ENCODE assay signal across 1 cellular context in the genomic region with DNA sequence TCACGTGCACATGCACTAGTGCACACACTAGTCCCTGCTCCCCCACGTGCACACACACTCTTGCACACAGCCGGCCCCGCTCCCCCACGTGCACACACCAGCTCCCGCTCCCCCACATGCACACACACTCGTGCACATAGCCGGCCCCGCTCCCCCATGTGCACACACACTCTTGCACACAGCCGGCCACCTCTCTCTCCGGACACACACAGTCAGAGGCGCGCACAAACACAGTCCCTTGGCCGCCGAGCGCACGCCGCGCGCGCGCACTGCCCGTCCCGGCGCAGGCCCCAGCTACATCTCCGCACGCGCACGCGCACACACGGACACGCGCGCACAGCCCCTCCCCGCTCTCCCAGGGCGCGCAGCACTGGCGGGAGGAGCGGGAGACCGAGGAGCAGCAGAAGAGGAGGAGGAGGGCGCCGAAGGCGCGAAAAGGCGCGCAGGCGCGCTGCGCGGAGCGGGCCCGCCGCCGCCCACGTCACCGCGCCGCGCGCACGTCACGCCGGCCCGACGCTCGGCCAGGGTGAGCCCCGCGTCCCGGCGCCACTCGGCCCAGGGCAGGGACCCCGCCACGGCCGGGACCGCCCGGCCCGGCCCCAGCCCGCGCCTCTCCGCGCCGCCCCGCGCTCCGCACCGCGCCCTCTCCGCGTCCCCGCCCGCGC.
TF ChIP-seq lines count a peak whose summit lies in the region.

A gene with protein sequence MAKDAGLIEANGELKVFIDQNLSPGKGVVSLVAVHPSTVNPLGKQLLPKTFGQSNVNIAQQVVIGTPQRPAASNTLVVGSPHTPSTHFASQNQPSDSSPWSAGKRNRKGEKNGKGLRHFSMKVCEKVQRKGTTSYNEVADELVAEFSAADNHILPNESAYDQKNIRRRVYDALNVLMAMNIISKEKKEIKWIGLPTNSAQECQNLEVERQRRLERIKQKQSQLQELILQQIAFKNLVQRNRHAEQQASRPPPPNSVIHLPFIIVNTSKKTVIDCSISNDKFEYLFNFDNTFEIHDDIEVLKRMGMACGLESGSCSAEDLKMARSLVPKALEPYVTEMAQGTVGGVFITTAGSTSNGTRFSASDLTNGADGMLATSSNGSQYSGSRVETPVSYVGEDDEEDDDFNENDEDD (plus strand): TSS at position 549 of the 665 bp plus-strand sequence. CDS start 1,085 bp downstream, outside the sequence.

TF ChIP-seq in WTC11, 78 proteins besides CTCF, POLR2A, EP300 and RAD21 (continued from another document):
- TF ChIP-seq, protein P1, sequence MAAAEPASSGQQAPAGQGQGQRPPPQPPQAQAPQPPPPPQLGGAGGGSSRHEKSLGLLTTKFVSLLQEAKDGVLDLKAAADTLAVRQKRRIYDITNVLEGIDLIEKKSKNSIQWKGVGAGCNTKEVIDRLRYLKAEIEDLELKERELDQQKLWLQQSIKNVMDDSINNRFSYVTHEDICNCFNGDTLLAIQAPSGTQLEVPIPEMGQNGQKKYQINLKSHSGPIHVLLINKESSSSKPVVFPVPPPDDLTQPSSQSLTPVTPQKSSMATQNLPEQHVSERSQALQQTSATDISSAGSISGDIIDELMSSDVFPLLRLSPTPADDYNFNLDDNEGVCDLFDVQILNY (CRISPR knock-in tag; IDR thresholded peaks at IDR 0.05), result peak; percentile 98
- TF ChIP-seq NR3C1 (CRISPR knock-in tag; conservative IDR thresholded peaks at IDR 0.05; ENCODE audit: low read depth) (no peak), GRHL2 (CRISPR knock-in tag; IDR thresholded peaks at IDR 0.05; ENCODE audit: insufficient replicate concordance, severe bottlenecking) (no peak), ZNF281 (CRISPR knock-in tag; IDR thresholded peaks at IDR 0.05) (no peak), PRRX2 (CRISPR knock-in tag; IDR thresholded peaks at IDR 0.05) (no peak), ZNF263 (CRISPR knock-in tag; IDR thresholded peaks at IDR 0.05; ENCODE audit: low read depth) (peak; percentile 98), GTF2I (CRISPR knock-in tag; conservative IDR thresholded peaks at IDR 0.05) (no peak), CREB1 (CRISPR knock-in tag; IDR thresholded peaks at IDR 0.05) (no peak), TCF7 (CRISPR knock-in tag; IDR thresholded peaks at IDR 0.05; ENCODE audit: low read depth) (0 out of 2 replicates have a peak, but pooled peaks have one; percentile 19), RELA (CRISPR knock-in tag; IDR thresholded peaks at IDR 0.05; ENCODE audit: borderline replicate concordance) (no peak), ZNF219 (CRISPR knock-in tag; IDR thresholded peaks at IDR 0.05; ENCODE audit: borderline replicate concordance) (no peak), TP53 (CRISPR knock-in tag; IDR thresholded peaks at IDR 0.05) (no peak), ZMAT4 (CRISPR knock-in tag; IDR thresholded peaks at IDR 0.05) (no peak), SOX15 (CRISPR knock-in tag; IDR thresholded peaks at IDR 0.05) (no peak), ZNF416 (CRISPR knock-in tag; IDR thresholded peaks at IDR 0.05) (no peak), IRF2 (CRISPR knock-in tag; IDR thresholded peaks at IDR 0.05; ENCODE audit: borderline replicate concordance, low read depth) (no peak), CREM (CRISPR knock-in tag; IDR thresholded peaks at IDR 0.05) (peak; percentile 82; the same call in 1 of the 2 replicates), FOXP1 (CRISPR knock-in tag; IDR thresholded peaks at IDR 0.05; ENCODE audit: borderline replicate concordance) (peak; percentile 25; the same call in 1 of the 2 replicates), ZNF396 (CRISPR knock-in tag; IDR thresholded peaks at IDR 0.05; ENCODE audit: borderline replicate concordance) (no peak)
- TF ChIP-seq, protein P2, sequence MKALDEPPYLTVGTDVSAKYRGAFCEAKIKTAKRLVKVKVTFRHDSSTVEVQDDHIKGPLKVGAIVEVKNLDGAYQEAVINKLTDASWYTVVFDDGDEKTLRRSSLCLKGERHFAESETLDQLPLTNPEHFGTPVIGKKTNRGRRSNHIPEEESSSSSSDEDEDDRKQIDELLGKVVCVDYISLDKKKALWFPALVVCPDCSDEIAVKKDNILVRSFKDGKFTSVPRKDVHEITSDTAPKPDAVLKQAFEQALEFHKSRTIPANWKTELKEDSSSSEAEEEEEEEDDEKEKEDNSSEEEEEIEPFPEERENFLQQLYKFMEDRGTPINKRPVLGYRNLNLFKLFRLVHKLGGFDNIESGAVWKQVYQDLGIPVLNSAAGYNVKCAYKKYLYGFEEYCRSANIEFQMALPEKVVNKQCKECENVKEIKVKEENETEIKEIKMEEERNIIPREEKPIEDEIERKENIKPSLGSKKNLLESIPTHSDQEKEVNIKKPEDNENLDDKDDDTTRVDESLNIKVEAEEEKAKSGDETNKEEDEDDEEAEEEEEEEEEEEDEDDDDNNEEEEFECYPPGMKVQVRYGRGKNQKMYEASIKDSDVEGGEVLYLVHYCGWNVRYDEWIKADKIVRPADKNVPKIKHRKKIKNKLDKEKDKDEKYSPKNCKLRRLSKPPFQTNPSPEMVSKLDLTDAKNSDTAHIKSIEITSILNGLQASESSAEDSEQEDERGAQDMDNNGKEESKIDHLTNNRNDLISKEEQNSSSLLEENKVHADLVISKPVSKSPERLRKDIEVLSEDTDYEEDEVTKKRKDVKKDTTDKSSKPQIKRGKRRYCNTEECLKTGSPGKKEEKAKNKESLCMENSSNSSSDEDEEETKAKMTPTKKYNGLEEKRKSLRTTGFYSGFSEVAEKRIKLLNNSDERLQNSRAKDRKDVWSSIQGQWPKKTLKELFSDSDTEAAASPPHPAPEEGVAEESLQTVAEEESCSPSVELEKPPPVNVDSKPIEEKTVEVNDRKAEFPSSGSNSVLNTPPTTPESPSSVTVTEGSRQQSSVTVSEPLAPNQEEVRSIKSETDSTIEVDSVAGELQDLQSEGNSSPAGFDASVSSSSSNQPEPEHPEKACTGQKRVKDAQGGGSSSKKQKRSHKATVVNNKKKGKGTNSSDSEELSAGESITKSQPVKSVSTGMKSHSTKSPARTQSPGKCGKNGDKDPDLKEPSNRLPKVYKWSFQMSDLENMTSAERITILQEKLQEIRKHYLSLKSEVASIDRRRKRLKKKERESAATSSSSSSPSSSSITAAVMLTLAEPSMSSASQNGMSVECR (CRISPR knock-in tag; IDR thresholded peaks at IDR 0.05; ENCODE audit: borderline replicate concordance), result no peak
- TF ChIP-seq, protein P3, sequence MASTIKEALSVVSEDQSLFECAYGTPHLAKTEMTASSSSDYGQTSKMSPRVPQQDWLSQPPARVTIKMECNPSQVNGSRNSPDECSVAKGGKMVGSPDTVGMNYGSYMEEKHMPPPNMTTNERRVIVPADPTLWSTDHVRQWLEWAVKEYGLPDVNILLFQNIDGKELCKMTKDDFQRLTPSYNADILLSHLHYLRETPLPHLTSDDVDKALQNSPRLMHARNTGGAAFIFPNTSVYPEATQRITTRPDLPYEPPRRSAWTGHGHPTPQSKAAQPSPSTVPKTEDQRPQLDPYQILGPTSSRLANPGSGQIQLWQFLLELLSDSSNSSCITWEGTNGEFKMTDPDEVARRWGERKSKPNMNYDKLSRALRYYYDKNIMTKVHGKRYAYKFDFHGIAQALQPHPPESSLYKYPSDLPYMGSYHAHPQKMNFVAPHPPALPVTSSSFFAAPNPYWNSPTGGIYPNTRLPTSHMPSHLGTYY (CRISPR knock-in tag; IDR thresholded peaks at IDR 0.05), result no peak
- TF ChIP-seq, protein P4, sequence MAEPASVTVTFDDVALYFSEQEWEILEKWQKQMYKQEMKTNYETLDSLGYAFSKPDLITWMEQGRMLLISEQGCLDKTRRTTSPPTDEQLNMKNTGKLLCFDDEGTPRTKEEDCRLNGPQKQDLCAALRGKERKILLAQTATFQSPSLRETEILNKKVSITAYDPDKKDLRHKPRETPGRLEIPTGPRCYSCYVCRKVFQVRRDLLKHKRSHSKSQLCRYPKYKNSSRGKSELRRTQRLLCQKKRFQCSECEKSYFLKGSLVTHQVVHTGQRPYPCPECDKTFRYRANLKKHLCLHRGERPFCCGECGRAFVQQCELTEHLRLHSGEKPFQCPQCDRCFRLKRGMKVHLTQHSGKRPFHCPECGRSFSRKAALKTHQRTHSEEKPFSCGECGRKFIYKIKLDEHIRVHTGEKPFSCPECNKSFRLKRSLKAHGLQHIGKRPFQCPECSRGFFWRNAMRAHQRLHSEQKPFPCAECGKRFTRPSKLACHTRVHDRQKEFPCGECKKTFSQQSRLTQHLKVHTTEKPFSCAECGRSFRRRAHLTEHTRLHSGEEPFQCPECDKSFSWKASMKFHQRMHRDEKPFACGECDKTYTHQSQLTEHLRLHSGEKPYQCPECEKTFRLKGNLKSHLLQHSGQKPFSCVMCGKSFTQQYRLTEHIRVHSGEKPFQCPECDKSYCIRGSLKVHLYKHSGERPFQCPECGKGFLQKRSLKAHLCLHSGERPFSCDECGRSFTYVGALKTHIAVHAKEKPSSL (CRISPR knock-in tag; conservative IDR thresholded peaks at IDR 0.05), result no peak
- TF ChIP-seq, protein P5, sequence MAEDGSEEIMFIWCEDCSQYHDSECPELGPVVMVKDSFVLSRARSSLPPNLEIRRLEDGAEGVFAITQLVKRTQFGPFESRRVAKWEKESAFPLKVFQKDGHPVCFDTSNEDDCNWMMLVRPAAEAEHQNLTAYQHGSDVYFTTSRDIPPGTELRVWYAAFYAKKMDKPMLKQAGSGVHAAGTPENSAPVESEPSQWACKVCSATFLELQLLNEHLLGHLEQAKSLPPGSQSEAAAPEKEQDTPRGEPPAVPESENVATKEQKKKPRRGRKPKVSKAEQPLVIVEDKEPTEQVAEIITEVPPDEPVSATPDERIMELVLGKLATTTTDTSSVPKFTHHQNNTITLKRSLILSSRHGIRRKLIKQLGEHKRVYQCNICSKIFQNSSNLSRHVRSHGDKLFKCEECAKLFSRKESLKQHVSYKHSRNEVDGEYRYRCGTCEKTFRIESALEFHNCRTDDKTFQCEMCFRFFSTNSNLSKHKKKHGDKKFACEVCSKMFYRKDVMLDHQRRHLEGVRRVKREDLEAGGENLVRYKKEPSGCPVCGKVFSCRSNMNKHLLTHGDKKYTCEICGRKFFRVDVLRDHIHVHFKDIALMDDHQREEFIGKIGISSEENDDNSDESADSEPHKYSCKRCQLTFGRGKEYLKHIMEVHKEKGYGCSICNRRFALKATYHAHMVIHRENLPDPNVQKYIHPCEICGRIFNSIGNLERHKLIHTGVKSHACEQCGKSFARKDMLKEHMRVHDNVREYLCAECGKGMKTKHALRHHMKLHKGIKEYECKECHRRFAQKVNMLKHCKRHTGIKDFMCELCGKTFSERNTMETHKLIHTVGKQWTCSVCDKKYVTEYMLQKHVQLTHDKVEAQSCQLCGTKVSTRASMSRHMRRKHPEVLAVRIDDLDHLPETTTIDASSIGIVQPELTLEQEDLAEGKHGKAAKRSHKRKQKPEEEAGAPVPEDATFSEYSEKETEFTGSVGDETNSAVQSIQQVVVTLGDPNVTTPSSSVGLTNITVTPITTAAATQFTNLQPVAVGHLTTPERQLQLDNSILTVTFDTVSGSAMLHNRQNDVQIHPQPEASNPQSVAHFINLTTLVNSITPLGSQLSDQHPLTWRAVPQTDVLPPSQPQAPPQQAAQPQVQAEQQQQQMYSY (CRISPR knock-in tag; IDR thresholded peaks at IDR 0.05), result no peak
- TF ChIP-seq, protein P6, sequence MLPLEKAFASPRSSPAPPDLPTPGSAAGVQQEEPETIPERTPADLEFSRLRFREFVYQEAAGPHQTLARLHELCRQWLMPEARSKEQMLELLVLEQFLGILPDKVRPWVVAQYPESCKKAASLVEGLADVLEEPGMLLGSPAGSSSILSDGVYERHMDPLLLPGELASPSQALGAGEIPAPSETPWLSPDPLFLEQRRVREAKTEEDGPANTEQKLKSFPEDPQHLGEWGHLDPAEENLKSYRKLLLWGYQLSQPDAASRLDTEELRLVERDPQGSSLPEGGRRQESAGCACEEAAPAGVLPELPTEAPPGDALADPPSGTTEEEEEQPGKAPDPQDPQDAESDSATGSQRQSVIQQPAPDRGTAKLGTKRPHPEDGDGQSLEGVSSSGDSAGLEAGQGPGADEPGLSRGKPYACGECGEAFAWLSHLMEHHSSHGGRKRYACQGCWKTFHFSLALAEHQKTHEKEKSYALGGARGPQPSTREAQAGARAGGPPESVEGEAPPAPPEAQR (CRISPR knock-in tag; IDR thresholded peaks at IDR 0.05), result peak; percentile 36; the same call in 1 of the 2 replicates
